In genomic region chr11:64026575-64027213, GRCh38 we compare ENCODE assay signal across 26 cellular contexts. TPM values are rescaled to one million over a fixed set of nuclear protein-coding genes. Genes with fewer than 3 reads are reported as not detected.
A peak's percentile ranks its signal among the peaks of the same experiment; 100 is the strongest.
DNase-seq lines count a peak whose midpoint lies in the region; ATAC-seq, FAIRE-seq and TF ChIP-seq lines count a peak whose summit lies in the region.
"Had no signal": no experiment of that assay in that cellular context is flagged by ENCODE, and none has a peak within 500 bp of the region (broad histone marks: within the 10 kb centered on the region; RNA-seq: fewer than 3 reads in every experiment).

No MANE protein-coding gene starts in this region.

- H3K18ac ChIP-seq in H1 (ENCODE audit: extremely low read depth, low read length), result peak overlapping the region; percentile 73; the same call in 1 of the 2 replicates

- DNase-seq in NCI-H69 (lab: John Stamatoyannopoulos, UW) (peak; percentile 47), H1 (ENCODE audit: low read depth in 1 of 2, low spot score in 2 of 2) (no peak), neural crest cell (ENCODE audit: low read depth, low spot score) (no peak), NCI-H2196 (lab: John Stamatoyannopoulos, UW; ENCODE audit: unreplicated experiment) (no peak)
- DNase-seq in central memory CD4-positive, alpha-beta T cell, result no peak
- DNase-seq: BE2C; Caco-2; CD4-positive, alpha-beta memory T cell; DMS 273 treated with DMSO at 0.1 percent for 48 hours; DND-41; GOT3; Karpas-422; NCI-H1694; NCI-H2081; NCI-H2171; NCI-H446; NCI-H526 had no signal

- H2BK5ac ChIP-seq in H1 (ENCODE audit: low read depth, low read length), result peak overlapping the region; percentile 83; the same call in 1 of the 2 replicates

- no peaks in the 10 kb centered on the region for H3K36me3 ChIP-seq in BLaER1 treated with 17β-estradiol and CSF1 and Interleukin-3, amounts not matched to agents 10 nM and 100 nM
- H3K36me3 ChIP-seq in H1 (ENCODE audit: control insufficient read depth in 2 of 4, insufficient read depth in 4 of 4, low read length in 3 of 4), result no peaks in the 10 kb centered on the region
- H3K36me3 ChIP-seq: BE2C, SJSA1 had no signal

- peak overlapping the region in 5 of 11 experiments; percentile 51 to 76 (median 74); a peak in 9 of 22 replicates for H3K27ac ChIP-seq in BLaER1 treated with 17β-estradiol and CSF1 and Interleukin-3, amounts not matched to agents 10 nM and 100 nM
- H3K27ac ChIP-seq in H1 (ENCODE audit: low read depth, low read length), result no peak overlapping the region
- H3K27ac ChIP-seq: SJSA1 had no signal

- H4K20me1 ChIP-seq in BLaER1 treated with 17β-estradiol and CSF1 and Interleukin-3, amounts not matched to agents 10 nM and 100 nM, result peaks cover 0 to 72% (median 9%) of the 10 kb centered on the region in 11 experiments; a peak in 10 of 22 replicates
- H4K20me1 ChIP-seq in H1 (replicated peaks in 1 of 2; ENCODE audit: control insufficient read depth in 1 of 2, insufficient read depth in 2 of 2, low read length in 2 of 2), result peaks cover 0 to 3% of the 10 kb centered on the region in 2 experiments

- H3K4me2 ChIP-seq in BLaER1 treated with 17β-estradiol and CSF1 and Interleukin-3, amounts not matched to agents 10 nM and 100 nM, result peak overlapping the region; percentile 88 to 98 (median 96); a peak in 19 of 22 replicates
- H3K4me2 ChIP-seq in H1 (ENCODE audit: insufficient read depth in 1 of 2, low read depth in 2 of 2, low read length in 2 of 2), result no peak overlapping the region

- no peak overlapping the region for H3K9ac ChIP-seq in BLaER1 treated with 17β-estradiol and CSF1 and Interleukin-3, amounts not matched to agents 10 nM and 100 nM
- H3K9ac ChIP-seq in H1 (replicated peaks in 1 of 4; ENCODE audit: extremely low read depth in 1 of 4, low read depth in 3 of 4, low read length in 3 of 4), result no peak overlapping the region

- peak overlapping the region; percentile 49 for H4K91ac ChIP-seq in H1 (replicated peaks; ENCODE audit: insufficient read length, low read length)

- CTCF ChIA-PET in H1 (lab: Charles Lee; ENCODE audit: partially characterized antibody), result interaction anchor here (1.0 to 21.2 kb wide), 8 partner anchors 9 to 120 kb away, joined by 3 to 291 read pairs (median 6); no protein-coding TSS in a partner anchor

- no peaks in the 10 kb centered on the region for H3K27me3 ChIP-seq in BLaER1 treated with 17β-estradiol and CSF1 and Interleukin-3, amounts not matched to agents 10 nM and 100 nM
- peaks cover 3 to 28% (median 23%) of the 10 kb centered on the region in 4 experiments; a peak in 6 of 7 replicates for H3K27me3 ChIP-seq in H1 (replicated peaks in 1 of 4; ENCODE audit: control insufficient read depth in 3 of 4, extremely low read depth in 1 of 4, insufficient read depth in 3 of 4, low read length in 3 of 4)
- H3K27me3 ChIP-seq: BE2C, SJSA1 had no signal

- 86% methylated on average over 7 of the region's 7 CpGs; no CpG with 5 or more reads in 1 of the 2 experiments for WGBS in H1 (ENCODE audit: extremely low coverage in 1 of 2, insufficient coverage in 1 of 2, insufficient read length in 1 of 2, insufficient replicate concordance in 2 of 2, low coverage in 1 of 2, low lambda C conversion rate in 2 of 2, missing lambda C conversion rate in 1 of 2), 2 experiments

- H2BK12ac ChIP-seq in H1 (ENCODE audit: low read depth, low read length), result peak overlapping the region; percentile 97; the same call in 1 of the 2 replicates

- H3K4me1 Mint-ChIP-seq in neural crest cell, result peaks cover 54% of the 10 kb centered on the region
- H3K4me1 Mint-ChIP-seq: CD4-positive, alpha-beta memory T cell had no signal

- H3K27ac Mint-ChIP-seq in neural crest cell (ENCODE audit: unreplicated experiment), result peak overlapping the region; percentile 92
- H3K27ac Mint-ChIP-seq: CD4-positive, alpha-beta memory T cell had no signal

- no peaks in the 10 kb centered on the region; the same call in 1 of the 2 replicates for H3K79me1 ChIP-seq in H1 (ENCODE audit: low read depth, low read length)

- H2AK5ac ChIP-seq in H1 (ENCODE audit: low read depth, low read length), result peak overlapping the region; percentile 93; the same call in 1 of the 2 replicates

- H3K9me3 Mint-ChIP-seq in neural crest cell, result no peaks in the 10 kb centered on the region

- ATAC-seq in HG03378 (IDR thresholded peaks at IDR 0.05; ENCODE audit: unreplicated experiment) (no peak), GM18511 (IDR thresholded peaks at IDR 0.05; ENCODE audit: unreplicated experiment) (no peak)
- ATAC-seq: HCT116, Right ventricle myocardium inferior had no signal

- H3K56ac ChIP-seq in H1 (replicated peaks; ENCODE audit: insufficient read length, low read depth, low read length), result no peak overlapping the region

- no peak overlapping the region for H2AFZ ChIP-seq in H1 (ENCODE audit: low read length)

- H3K4me3 Mint-ChIP-seq in neural crest cell, result peak overlapping the region; percentile 75
- H3K4me3 Mint-ChIP-seq: CD4-positive, alpha-beta memory T cell had no signal

- H3K23me2 ChIP-seq in H1 (ENCODE audit: low read depth, low read length), result no peaks in the 10 kb centered on the region; the same call in 1 of the 2 replicates

- TF ChIP-seq EP300 in H1 (IDR thresholded peaks at IDR 0.05; ENCODE audit: borderline replicate concordance in 1 of 2, low read depth in 2 of 2, low read length in 2 of 2), result no peak

- H3K4me1 ChIP-seq in BLaER1 treated with 17β-estradiol and CSF1 and Interleukin-3, amounts not matched to agents 10 nM and 100 nM, result peaks cover 39 to 99% (median 92%) of the 10 kb centered on the region in 10 experiments
- peaks cover 15 to 54% (median 45%) of the 10 kb centered on the region in 4 experiments for H3K4me1 ChIP-seq in H1 (replicated peaks in 1 of 4; ENCODE audit: control insufficient read depth in 3 of 4, insufficient read depth in 4 of 4, low read length in 3 of 4)
- H3K4me1 ChIP-seq: BE2C, Caco-2 had no signal

- no peak overlapping the region for H3K14ac ChIP-seq in H1 (ENCODE audit: insufficient read length)

- H4K8ac ChIP-seq in H1 (ENCODE audit: extremely low read depth, insufficient read depth, low read length), result no peak overlapping the region; the same call in 1 of the 2 replicates

- H2BK20ac ChIP-seq in H1 (ENCODE audit: low read length), result peak overlapping the region; percentile 95; the same call in 1 of the 2 replicates

- H3K27me3 Mint-ChIP-seq in neural crest cell (ENCODE audit: low read depth), result peaks cover 6% of the 10 kb centered on the region

- H3K36me3 Mint-ChIP-seq in neural crest cell (ENCODE audit: low read depth), result no peaks in the 10 kb centered on the region
- H3K36me3 Mint-ChIP-seq: CD4-positive, alpha-beta memory T cell had no signal

- H3K4me3 ChIP-seq in BLaER1 treated with 17β-estradiol and CSF1 and Interleukin-3, amounts not matched to agents 10 nM and 100 nM, result no peak overlapping the region
- no peak overlapping the region for H3K4me3 ChIP-seq in H1 (ENCODE audit: extremely low read depth in 1 of 4, insufficient read depth in 2 of 4, low read depth in 3 of 4, low read length in 4 of 4)
- H3K4me3 ChIP-seq: SJSA1 had no signal

- H2BK120ac ChIP-seq in H1 (replicated peaks; ENCODE audit: low read depth, low read length), result no peak overlapping the region

- FAIRE-seq in H1 (lab: Jason Lieb, UNC), result no peak
- FAIRE-seq: A204.1, GM12891 had no signal

- H3K9me3 ChIP-seq in BLaER1 treated with 17β-estradiol and CSF1 and Interleukin-3, amounts not matched to agents 10 nM and 100 nM (replicated peaks in 1 of 11), result no peaks in the 10 kb centered on the region
- no peaks in the 10 kb centered on the region for H3K9me3 ChIP-seq in H1 (ENCODE audit: insufficient read depth in 2 of 2, low read depth in 1 of 2, low read length in 1 of 2)
- H3K9me3 ChIP-seq: BE2C, Caco-2, SJSA1 had no signal

- TF ChIP-seq RAD21 in H1 (IDR thresholded peaks at IDR 0.05 in 1 of 2, conservative IDR thresholded peaks at IDR 0.05 in 1 of 2; ENCODE audit: low read depth in 2 of 2, low read length in 2 of 2), result no peak

- H3K4ac ChIP-seq in H1 (replicated peaks; ENCODE audit: insufficient read length, low read depth, low read length), result no peak overlapping the region

- peak overlapping the region; percentile 83; the same call in 1 of the 2 replicates for H2BK15ac ChIP-seq in H1 (ENCODE audit: low read length)

- POLR2A ChIA-PET in H1 (lab: Charles Lee; ENCODE audit: partially characterized antibody), result interaction anchor here (1.7 to 3.9 kb wide), 4 partner anchors 10 to 109 kb away, joined by 4 to 12 read pairs (median 10); partner anchors contain the start of gene RCOR2

- no peak overlapping the region for H3K23ac ChIP-seq in H1 (ENCODE audit: insufficient read length)

- TF ChIP-seq POLR2A in H1 (IDR thresholded peaks at IDR 0.05; ENCODE audit: control extremely low read depth in 1 of 2, low read depth in 2 of 2, low read length in 2 of 2), result no peak

- no peaks in the 10 kb centered on the region for H3K79me2 ChIP-seq in H1 (ENCODE audit: control insufficient read depth in 1 of 2, insufficient read depth in 2 of 2, low read length in 2 of 2)

- H4K5ac ChIP-seq in H1 (ENCODE audit: insufficient read length, low read depth, low read length), result no peak overlapping the region

- no peak for TF ChIP-seq CTCF in H1 (IDR thresholded peaks at IDR 0.05; ENCODE audit: control extremely low read depth in 1 of 3, insufficient read depth in 1 of 3, low read depth in 1 of 3, low read length in 3 of 3)
- no peak for TF ChIP-seq CTCF in neural crest cell (conservative IDR thresholded peaks at IDR 0.05)

RNA-seq across cellular contexts. Expression of gene FLRT1, which starts 9.0 kb away (rescaled TPM):
- total RNA-seq in H1 (2021; fragmentation: NEBNext Ultra II Directional; extraction: Animal tissue kit (Norgen Biotek cat#: 25700)), result 0.28 and 0.42 TPM in 2 replicates
- polyA plus RNA-seq in H1 (2011; rRNA removed), result 0.14 and 0.20 TPM in 2 replicates
- polyA plus RNA-seq in H1 (2011; cell fraction: cytosol; rRNA removed), result 0.10 TPM
- 0.19 TPM for polyA plus RNA-seq in H1 (2011; cell fraction: nucleus; rRNA removed)
- polyA plus RNA-seq in H1 (2012, experiment 1 of 2), result 0.30 to 0.89 TPM (median 0.74 TPM) in 4 replicates
- polyA plus RNA-seq in H1 (2012, experiment 2 of 2), result 0.17 TPM
- 0.61 TPM for polyA plus RNA-seq in H1 (2013, experiment 1 of 2)
- 0.59 TPM for polyA plus RNA-seq in H1 (2013, experiment 2 of 2)
- 0.16 and 0.20 TPM in 2 replicates for polyA minus RNA-seq in H1 (2011; rRNA and poly(A)+ RNA removed)
- 0.29 TPM for polyA minus RNA-seq in H1 (2011; cell fraction: cytosol; rRNA and poly(A)+ RNA removed)
- not detected for polyA minus RNA-seq in H1 (2011; cell fraction: nucleus; rRNA and poly(A)+ RNA removed)
- total RNA-seq in neural crest cell, result 2.4 and 3.0 TPM in 2 replicates
- total RNA-seq: CD4-positive, alpha-beta memory T cell; G401 had no signal
- polyA plus RNA-seq: CD4-positive, alpha-beta memory T cell had no signal

RNA-seq across cellular contexts. Expression of gene OTUB1, which starts 40.5 kb away (rescaled TPM):
- 110 and 112 TPM in 2 replicates for total RNA-seq in H1 (2021; fragmentation: NEBNext Ultra II Directional; extraction: Animal tissue kit (Norgen Biotek cat#: 25700))
- 274 and 348 TPM in 2 replicates for polyA plus RNA-seq in H1 (2011; rRNA removed)
- polyA plus RNA-seq in H1 (2011; cell fraction: cytosol; rRNA removed), result 214 TPM
- polyA plus RNA-seq in H1 (2011; cell fraction: nucleus; rRNA removed), result 408 TPM
- polyA plus RNA-seq in H1 (2012, experiment 1 of 2), result 116 to 162 TPM (median 150 TPM) in 4 replicates
- 177 TPM for polyA plus RNA-seq in H1 (2012, experiment 2 of 2)
- 88.3 TPM for polyA plus RNA-seq in H1 (2013, experiment 1 of 2)
- polyA plus RNA-seq in H1 (2013, experiment 2 of 2), result 81.7 TPM
- polyA minus RNA-seq in H1 (2011; rRNA and poly(A)+ RNA removed), result 105 and 113 TPM in 2 replicates
- 71.3 TPM for polyA minus RNA-seq in H1 (2011; cell fraction: cytosol; rRNA and poly(A)+ RNA removed)
- 57.0 TPM for polyA minus RNA-seq in H1 (2011; cell fraction: nucleus; rRNA and poly(A)+ RNA removed)
- 122 and 124 TPM in 2 replicates for total RNA-seq in neural crest cell

RNA-seq across cellular contexts. Expression of gene COX8A, which starts 52.3 kb away (rescaled TPM):
- 365 and 413 TPM in 2 replicates for total RNA-seq in H1 (2021; fragmentation: NEBNext Ultra II Directional; extraction: Animal tissue kit (Norgen Biotek cat#: 25700))
- 1,720 and 2,058 TPM in 2 replicates for polyA plus RNA-seq in H1 (2011; rRNA removed)
- 801 TPM for polyA plus RNA-seq in H1 (2011; cell fraction: cytosol; rRNA removed)
- 895 TPM for polyA plus RNA-seq in H1 (2011; cell fraction: nucleus; rRNA removed)
- 439 to 800 TPM (median 741 TPM) in 4 replicates for polyA plus RNA-seq in H1 (2012, experiment 1 of 2)
- polyA plus RNA-seq in H1 (2012, experiment 2 of 2), result 1,693 TPM
- polyA plus RNA-seq in H1 (2013, experiment 1 of 2), result 891 TPM
- polyA plus RNA-seq in H1 (2013, experiment 2 of 2), result 816 TPM
- polyA minus RNA-seq in H1 (2011; rRNA and poly(A)+ RNA removed), result 145 and 160 TPM in 2 replicates
- 241 TPM for polyA minus RNA-seq in H1 (2011; cell fraction: cytosol; rRNA and poly(A)+ RNA removed)
- polyA minus RNA-seq in H1 (2011; cell fraction: nucleus; rRNA and poly(A)+ RNA removed), result 152 TPM
- total RNA-seq in neural crest cell, result 349 and 389 TPM in 2 replicates

Comparison
In these comparisons a context has a peak if more than half of its experiments do, and no peak if none do; other contexts are left out.
1. H3K4me2 ChIP-seq: peak in BLaER1 treated with 17β-estradiol and CSF1 and Interleukin-3, amounts not matched to agents 10 nM and 100 nM (11 of 11); none in H1 (0 of 2).